ENCODE assay signal across 1 cellular context in genomic region chr10:34507217-34507616, GRCh38.
TF ChIP-seq lines count a peak whose summit lies in the region.

No MANE protein-coding gene starts in this region.

TF ChIP-seq in GM23338, 12 proteins besides CTCF, POLR2A, EP300 and RAD21 (continued from another document):
- TF ChIP-seq ETS1 (IDR thresholded peaks at IDR 0.05) (no peak), ZNF462 (CRISPR knock-in tag; IDR thresholded peaks at IDR 0.05) (no peak), ZNF114 (CRISPR knock-in tag; IDR thresholded peaks at IDR 0.05) (no peak), ZNF331 (CRISPR knock-in tag; IDR thresholded peaks at IDR 0.05; ENCODE audit: low read depth) (no peak), EZH2 (IDR thresholded peaks at IDR 0.05; ENCODE audit: low read depth, unreplicated experiment) (no peak), JUNB (IDR thresholded peaks at IDR 0.05; ENCODE audit: unreplicated experiment) (no peak), CREB1 (CRISPR knock-in tag; IDR thresholded peaks at IDR 0.05; ENCODE audit: low read depth) (no peak), POLR2AphosphoS5 (IDR thresholded peaks at IDR 0.05; ENCODE audit: low read depth) (no peak), STAT1 (IDR thresholded peaks at IDR 0.05; ENCODE audit: unreplicated experiment) (no peak)
